1 cellular context compared by ENCODE assay signal in genomic region chr5:53643445-53643844, GRCh38.
TF ChIP-seq lines count a peak whose summit lies in the region.

No MANE protein-coding gene starts in this region.

TF ChIP-seq in H1, 55 proteins besides CTCF, POLR2A, EP300 and RAD21 (continued from another document):
- TF ChIP-seq CHD7 (IDR thresholded peaks at IDR 0.05; ENCODE audit: insufficient replicate concordance, low read length), result no peak
- TF ChIP-seq POU5F1 (IDR thresholded peaks at IDR 0.05; ENCODE audit: low read depth, low read length), result no peak
- TF ChIP-seq SP2 (IDR thresholded peaks at IDR 0.05; ENCODE audit: low read length), result no peak
- TF ChIP-seq USF2 (IDR thresholded peaks at IDR 0.05; ENCODE audit: low read length), result no peak
- TF ChIP-seq TAF1 (IDR thresholded peaks at IDR 0.05; ENCODE audit: low read depth, low read length), result no peak
- no peak for TF ChIP-seq JUN (IDR thresholded peaks at IDR 0.05; ENCODE audit: low read depth, low read length)
- no peak for TF ChIP-seq SIX5 (IDR thresholded peaks at IDR 0.05; ENCODE audit: low read depth, low read length)
- no peak for TF ChIP-seq CEBPB (IDR thresholded peaks at IDR 0.05; ENCODE audit: low read depth, low read length)
TF ChIP-seq in H1: peak in this region for 0.
